Comparison of ENCODE assay signal across 25 cellular contexts in the genomic region with DNA sequence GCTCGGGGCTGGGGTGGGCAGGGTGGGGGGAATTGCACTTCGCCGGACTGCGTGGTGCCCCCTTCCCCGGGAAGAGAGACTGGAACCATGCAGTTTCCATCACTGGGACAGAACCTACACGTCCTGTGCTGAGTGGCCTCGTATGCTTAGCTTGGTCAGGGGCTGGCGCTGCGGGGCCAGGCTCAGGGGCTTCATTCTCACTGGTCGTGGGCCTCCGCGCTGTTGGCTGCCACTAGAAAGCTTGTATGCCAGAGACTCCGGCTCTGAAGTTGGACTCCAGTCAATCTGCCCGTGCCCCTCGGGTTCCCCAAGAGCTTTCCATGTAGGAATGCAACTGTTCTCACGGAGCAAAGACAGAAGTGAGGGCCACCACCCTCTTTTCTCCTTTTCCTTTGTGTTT.
"Had no signal": no experiment of that assay in that cellular context is flagged by ENCODE, and none has a peak within 500 bp of the region (broad histone marks: within the 10 kb centered on the region; RNA-seq: fewer than 3 reads in every experiment).

No MANE protein-coding gene starts in this region.

- H3K9me3 ChIP-seq: esophagus muscularis mucosa, gastrocnemius medialis, heart right ventricle, psoas muscle, testis, tibial nerve, upper lobe of right lung, vagina had no signal

- H3K27me3 ChIP-seq: dorsolateral prefrontal cortex, esophagus muscularis mucosa, gastrocnemius medialis, heart right ventricle, testis, tibial nerve, upper lobe of right lung, vagina had no signal

- H3K36me3 ChIP-seq: esophagus muscularis mucosa, gastrocnemius medialis, heart right ventricle, tibial nerve, upper lobe of right lung, vagina had no signal

- H3K4me1 ChIP-seq: parathyroid adenoma had no signal

- H3K4me3 Mint-ChIP-seq: mesothelial cell of epicardium; natural killer cell; stimulated activated naive B cell treated with anti-CD40 and anti-IgM and Interleukin-4, amounts not matched to agents 10 μg/mL and 1 μg/mL and 100 μg/mL, for 72 hours; stimulated activated naive CD8-positive, alpha-beta T cell treated with anti-CD3 and anti-CD28 coated beads, Interleukin-15, amount 100 ng/mL, for 72 hours had no signal

- H3K9me3 Mint-ChIP-seq: mesothelial cell of epicardium; natural killer cell; stimulated activated naive B cell treated with anti-CD40 and anti-IgM and Interleukin-4, amounts not matched to agents 10 μg/mL and 1 μg/mL and 100 μg/mL, for 72 hours; stimulated activated naive CD8-positive, alpha-beta T cell treated with anti-CD3 and anti-CD28 coated beads, Interleukin-15, amount 100 ng/mL, for 72 hours had no signal

- H3K36me3 Mint-ChIP-seq: mesothelial cell of epicardium; natural killer cell; stimulated activated naive B cell treated with anti-CD40 and anti-IgM and Interleukin-4, amounts not matched to agents 10 μg/mL and 1 μg/mL and 100 μg/mL, for 72 hours had no signal

- H3K79me2 ChIP-seq: parathyroid adenoma had no signal

- H3K27ac Mint-ChIP-seq: mesothelial cell of epicardium; natural killer cell; stimulated activated naive B cell treated with anti-CD40 and anti-IgM and Interleukin-4, amounts not matched to agents 10 μg/mL and 1 μg/mL and 100 μg/mL, for 72 hours; stimulated activated naive CD8-positive, alpha-beta T cell treated with anti-CD3 and anti-CD28 coated beads, Interleukin-15, amount 100 ng/mL, for 72 hours had no signal

- H2AFZ ChIP-seq: parathyroid adenoma had no signal

- DNase-seq: cortex of kidney; dorsolateral prefrontal cortex; effector memory CD4-positive, alpha-beta T cell; gastrocnemius medialis; heart right ventricle; hypothalamus; islet precursor cell; natural killer cell; psoas muscle; retina; stimulated activated CD4-positive, alpha-beta T cell treated with anti-CD3 and anti-CD28 coated beads, Interleukin-2, amount 100 ng/mL, for 24 hours; stimulated activated CD4-positive, alpha-beta T cell treated with anti-CD3 and anti-CD28 coated beads, Interleukin-4, amount 100 ng/mL, for 4 hours; stimulated activated naive B cell treated with anti-CD40 and anti-IgM and Interleukin-4, amounts not matched to agents 10 μg/mL and 1 μg/mL and 100 μg/mL, for 72 hours; stimulated activated naive CD8-positive, alpha-beta T cell treated with anti-CD3 and anti-CD28 coated beads, Interleukin-15, amount 100 ng/mL, for 72 hours; testis; upper lobe of right lung had no signal

- H3K27ac ChIP-seq: epithelial cell of prostate, esophagus muscularis mucosa, parathyroid adenoma, skin epidermis, testis, tibial nerve, upper lobe of right lung, vagina had no signal

- H3K9ac ChIP-seq: parathyroid adenoma had no signal

- ATAC-seq: gastrocnemius medialis; heart right ventricle; left lobe of liver; natural killer cell; psoas muscle; sciatic nerve; stimulated activated naive B cell treated with anti-CD40 and anti-IgM and Interleukin-4, amounts not matched to agents 10 μg/mL and 1 μg/mL and 100 μg/mL, for 72 hours; stimulated activated naive CD8-positive, alpha-beta T cell treated with anti-CD3 and anti-CD28 coated beads, Interleukin-15, amount 100 ng/mL, for 72 hours; upper lobe of right lung had no signal

- H3K4me3 ChIP-seq: dorsolateral prefrontal cortex, esophagus muscularis mucosa, gastrocnemius medialis, heart right ventricle, psoas muscle, skin epidermis, testis, tibial nerve, upper lobe of right lung, vagina had no signal

- H3K27me3 Mint-ChIP-seq: stimulated activated naive CD8-positive, alpha-beta T cell treated with anti-CD3 and anti-CD28 coated beads, Interleukin-15, amount 100 ng/mL, for 72 hours had no signal
